8 cellular contexts compared by ENCODE assay signal in the genomic region with DNA sequence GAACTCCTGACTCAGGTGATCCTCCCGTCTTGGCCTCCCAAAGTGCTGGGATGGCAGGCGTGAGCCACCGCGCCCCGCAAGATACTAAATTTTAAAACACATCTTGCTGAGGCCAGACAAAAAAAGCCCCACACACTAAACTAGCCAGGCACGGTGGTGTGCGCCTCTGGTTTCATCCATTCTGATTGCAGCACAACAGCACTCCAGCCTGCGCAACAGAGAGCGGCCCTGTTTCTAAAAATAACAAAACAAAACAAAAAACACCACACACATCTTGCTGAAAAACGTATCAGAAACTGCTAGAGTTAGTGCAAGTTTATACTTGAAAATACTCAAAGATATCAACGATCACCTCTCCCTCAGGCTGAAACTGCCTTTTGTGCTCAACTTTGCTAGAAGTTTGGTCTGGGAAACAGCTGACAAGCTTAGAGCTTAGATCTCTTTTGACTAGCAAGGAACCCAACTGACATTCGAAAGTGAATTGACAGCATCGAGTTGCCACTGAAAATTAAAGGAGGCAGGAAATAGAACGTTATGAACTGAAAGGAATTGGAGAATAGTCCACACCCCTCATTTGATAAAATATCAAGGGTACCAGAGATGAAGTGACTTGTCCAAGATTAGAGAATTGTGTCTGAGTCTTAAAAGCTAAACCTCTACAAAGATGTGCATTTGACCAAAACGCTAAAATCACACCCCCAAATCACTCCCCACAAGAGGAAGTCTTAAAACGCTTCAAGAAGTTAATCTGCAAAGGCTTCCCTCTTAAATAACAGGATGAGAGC. TPM values are rescaled to one million over a fixed set of nuclear protein-coding genes. Genes with fewer than 3 reads are reported as not detected.
DNase-seq lines count a peak whose midpoint lies in the region; ATAC-seq, FAIRE-seq and TF ChIP-seq lines count a peak whose summit lies in the region.

No MANE protein-coding gene starts in this region.

- no peak for ATAC-seq in pancreas
- no peak for ATAC-seq in HG03025 (IDR thresholded peaks at IDR 0.05; ENCODE audit: low FRiP score, unreplicated experiment)
- ATAC-seq in GM18502 (IDR thresholded peaks at IDR 0.05; ENCODE audit: poor library complexity, unreplicated experiment), result no peak

- 66 to 72% methylated on average over 13 to 16 of the region's 16 CpGs for WGBS in endodermal cell (ENCODE audit: insufficient coverage in 1 of 2, insufficient read length in 1 of 2), 2 experiments
- 56 to 60% methylated on average over 16 of the region's 16 CpGs for WGBS in pancreas, 2 donors

- peak overlapping the region; percentile 98 for H3K9ac ChIP-seq in NT2/D1 (ENCODE audit: insufficient read length, low read depth)
- peak overlapping the region; percentile 96 for H3K9ac ChIP-seq in endodermal cell (ENCODE audit: extremely low read depth, low read length, poor library complexity, severe bottlenecking)

- no peak for DNase-seq in NT2/D1 (ENCODE audit: low read depth, low spot score)
- no peak for DNase-seq in endodermal cell
- DNase-seq in pancreas, result no peak
- DNase-seq in stimulated activated CD8-positive, alpha-beta memory T cell treated with anti-CD3 and anti-CD28 coated beads, Interleukin-4, amount 100 ng/mL, for 48 hours, result no peak
- DNase-seq in NCI-H1105 treated with DMSO at 0.1 percent for 48 hours (lab: John Stamatoyannopoulos, UW), result no peak

- no peak overlapping the region for H3K27ac ChIP-seq in endodermal cell (ENCODE audit: low read depth, low read length)
- H3K27ac ChIP-seq in pancreas, result no peak overlapping the region

- H3K27me3 ChIP-seq in NT2/D1 (ENCODE audit: insufficient read depth, insufficient read length), result no peaks in the 10 kb centered on the region
- H3K27me3 ChIP-seq in endodermal cell (ENCODE audit: control insufficient read depth, insufficient read depth, low read length, poor library complexity, severe bottlenecking), result no peaks in the 10 kb centered on the region
- H3K27me3 ChIP-seq in pancreas, result no peaks in the 10 kb centered on the region

- H3K4me3 Mint-ChIP-seq in endodermal cell, result peak overlapping the region; percentile 92

- H3K36me3 Mint-ChIP-seq in endodermal cell (ENCODE audit: low read depth), result peaks cover 28% of the 10 kb centered on the region

- H3K9me3 Mint-ChIP-seq in endodermal cell, result no peaks in the 10 kb centered on the region

- H3K4me3 ChIP-seq in GM08714 (ENCODE audit: low read length) (peak overlapping the region; percentile 99), NT2/D1 (ENCODE audit: insufficient read length, low read depth) (peak overlapping the region; percentile 99), endodermal cell (ENCODE audit: low read length) (peak overlapping the region; percentile 100), pancreas (peak overlapping the region; percentile 65 to 90 (median 85))

- TF ChIP-seq CTCF in endodermal cell (conservative IDR thresholded peaks at IDR 0.05) (no peak), pancreas (IDR thresholded peaks at IDR 0.05) (no peak)

- intact Hi-C loops in pancreas (cut with DNase I), result no loop called here

- no peaks in the 10 kb centered on the region for H3K27me3 Mint-ChIP-seq in endodermal cell (ENCODE audit: insufficient read depth)

- H3K36me3 ChIP-seq in NT2/D1 (ENCODE audit: insufficient read depth, insufficient read length, low read length) (peaks cover 40% of the 10 kb centered on the region), endodermal cell (ENCODE audit: control insufficient read depth, insufficient read depth, low read length) (peaks cover 23% of the 10 kb centered on the region), pancreas (peaks cover 0 to 8% (median under 1%) of the 10 kb centered on the region in 3 donors)

- peaks cover 25% of the 10 kb centered on the region for H3K4me1 Mint-ChIP-seq in endodermal cell

- H3K27ac Mint-ChIP-seq in endodermal cell, result peak overlapping the region; percentile 96

- no peaks in the 10 kb centered on the region for H3K4me1 ChIP-seq in NT2/D1 (ENCODE audit: insufficient read depth, insufficient read length)
- H3K4me1 ChIP-seq in endodermal cell (ENCODE audit: control insufficient read depth, insufficient read depth, low read length), result no peaks in the 10 kb centered on the region
- peaks cover 9 to 25% (median 21%) of the 10 kb centered on the region in 3 donors for H3K4me1 ChIP-seq in pancreas

- FAIRE-seq in pancreas (lab: Jason Lieb, UNC), result no peak

- no peaks in the 10 kb centered on the region for H3K9me3 ChIP-seq in NT2/D1 (ENCODE audit: insufficient read depth, low read length)
- no peaks in the 10 kb centered on the region for H3K9me3 ChIP-seq in endodermal cell (ENCODE audit: control insufficient read depth, low read length)
- H3K9me3 ChIP-seq in pancreas, result no peaks in the 10 kb centered on the region

RNA-seq across cellular contexts. Expression of gene COG4, which starts 0.9 kb away (rescaled TPM):
- total RNA-seq in endodermal cell, result 10 to 100 TPM; 62.7 to 71.4 TPM
- polyA plus RNA-seq in endodermal cell (2013, experiment 1 of 2), result 45.1 TPM
- polyA plus RNA-seq in endodermal cell (2013, experiment 2 of 2), result 43.5 TPM
- 10 to 100 TPM; 12.3 to 36.2 (median 16.6) TPM for total RNA-seq in pancreas
- polyA plus RNA-seq in pancreas, result 10 to 100 TPM; 46.3 to 56.4 TPM

RNA-seq across cellular contexts. Expression of gene SF3B3, which starts 1.2 kb away (rescaled TPM):
- 100 to 1,000 TPM; 479 to 484 TPM for total RNA-seq in endodermal cell
- 277 TPM for polyA plus RNA-seq in endodermal cell (2013, experiment 1 of 2)
- polyA plus RNA-seq in endodermal cell (2013, experiment 2 of 2), result 225 TPM
- total RNA-seq in pancreas, result 100 to 1,000 TPM in 3 of 6 donors, 10 to 100 TPM in 3; 66.3 to 131 (median 103) TPM
- polyA plus RNA-seq in pancreas, result 10 to 100 TPM; 43.9 to 68.3 TPM
